8 cellular contexts compared by ENCODE assay signal in genomic region chr4:3949916-3950315, GRCh38.
A peak's percentile ranks its signal among the peaks of the same experiment; 100 is the strongest.
DNase-seq lines count a peak whose midpoint lies in the region; ATAC-seq, FAIRE-seq and TF ChIP-seq lines count a peak whose summit lies in the region.
"Not testable (repeated sequence)": the region's sequence is repeated elsewhere in the genome, so short reads cannot be mapped to it uniquely, and the experiment has no call there.

No MANE protein-coding gene starts in this region.

- 68 to 72% methylated on average over 5 of the region's 5 CpGs for WGBS in lung, 2 donors
- WGBS in stomach, 5 donors: 56 to 70% (median 57%) methylated on average over 4 to 5 of the region's 5 CpGs

- TF ChIP-seq EP300 in stomach (IDR thresholded peaks at IDR 0.05): not testable (repeated sequence)

- not testable (repeated sequence) for H3K4me3 ChIP-seq in H7 (ENCODE audit: insufficient read depth, low read depth, low read length); WI38 (ENCODE audit: low read depth, low read length); bronchial epithelial cell (ENCODE audit: low read depth, low read length); lung; stomach

- not testable (repeated sequence) for H3K27ac ChIP-seq in lung (ENCODE audit: low read depth in 1 of 2, low read length in 1 of 2); stomach

- not testable (repeated sequence) for H3K36me3 ChIP-seq in H7 (replicated peaks; ENCODE audit: control insufficient read depth, insufficient read depth, low read length); bronchial epithelial cell (ENCODE audit: control insufficient read depth, insufficient read depth, low read length)
- peaks cover 0 to 11% of the 10 kb centered on the region in 2 donors for H3K36me3 ChIP-seq in lung (ENCODE audit: control insufficient read depth in 2 of 2, insufficient read depth in 2 of 2, low read length in 2 of 2)
- peaks cover 0 to 27% (median 20%) of the 10 kb centered on the region in 4 donors for H3K36me3 ChIP-seq in stomach

- not testable (repeated sequence) for H3K4me1 ChIP-seq in lung (ENCODE audit: control insufficient read depth in 2 of 2, insufficient read depth in 2 of 2, low read length in 2 of 2)
- H3K4me1 ChIP-seq in stomach: peaks cover 0 to 11% (median 8%) of the 10 kb centered on the region in 4 donors

- H3K27me3 ChIP-seq in H7 (ENCODE audit: control insufficient read depth, insufficient read depth, low read length); bronchial epithelial cell (ENCODE audit: control insufficient read depth, insufficient read depth, low read length); lung (ENCODE audit: control insufficient read depth, insufficient read depth); stomach: not testable (repeated sequence)

- ATAC-seq in lung (ENCODE audit: insufficient read depth, low FRiP score): not testable (repeated sequence)

- TF ChIP-seq POLR2A in stomach (IDR thresholded peaks at IDR 0.05): not testable (repeated sequence)

- TF ChIP-seq CTCF in WI38 (IDR thresholded peaks at IDR 0.05; ENCODE audit: low read depth, low read length): peak; percentile 56
- TF ChIP-seq CTCF in bronchial epithelial cell (IDR thresholded peaks at IDR 0.05; ENCODE audit: insufficient read depth, low read length, severe bottlenecking): peak; percentile 47
- peak; percentile 21 for TF ChIP-seq CTCF in lung (IDR thresholded peaks at IDR 0.05; ENCODE audit: control extremely low read depth, extremely low read depth)
- peak in 4 of 7 experiments; percentile 11 to 22 (median 17) for TF ChIP-seq CTCF in stomach (IDR thresholded peaks at IDR 0.05)

- DNase-seq in COLO829 (ENCODE audit: low spot score) (peak; percentile 0), H7 (peak; percentile 71), NCI-H69 (lab: John Stamatoyannopoulos, UW) (peak; percentile 4), globus pallidus (ENCODE audit: low spot score) (peak; percentile 5), lung (ENCODE audit: low spot score) (peak; percentile 46), stomach (peak; percentile 40)
- not testable (repeated sequence) for DNase-seq in bronchial epithelial cell (ENCODE audit: low read depth)

- intact Hi-C loops in stomach (cut with DNase I; ENCODE audit: low total_unique reads): not testable (repeated sequence)

- FAIRE-seq in bronchial epithelial cell (lab: Jason Lieb, UNC): not testable (repeated sequence)

- H3K9me3 ChIP-seq in lung (ENCODE audit: control insufficient read depth in 2 of 2, insufficient read depth in 1 of 2, low read length in 1 of 2); stomach: not testable (repeated sequence)
